ENCODE assay signal across 1 cellular context in genomic region chr7:88268858-88269257, GRCh38.
TF ChIP-seq lines count a peak whose summit lies in the region.

No MANE protein-coding gene starts in this region.

TF ChIP-seq in HepG2, 621 proteins besides CTCF, POLR2A, EP300 and RAD21:
- TF ChIP-seq ZNF879 (CRISPR knock-in tag; IDR thresholded peaks at IDR 0.05) (no peak), ZNF563 (CRISPR knock-in tag; IDR thresholded peaks at IDR 0.05) (no peak), ATF6 (CRISPR knock-in tag; conservative IDR thresholded peaks at IDR 0.05) (no peak), GZF1 (CRISPR knock-in tag; IDR thresholded peaks at IDR 0.05) (no peak), DMAP1 (CRISPR knock-in tag; IDR thresholded peaks at IDR 0.05) (no peak), DRAP1 (CRISPR knock-in tag; IDR thresholded peaks at IDR 0.05) (no peak), NKX3-1 (CRISPR knock-in tag; IDR thresholded peaks at IDR 0.05) (no peak)
